8 cellular contexts compared by ENCODE assay signal in genomic region chr1:10941891-10942541, GRCh38.
DNase-seq lines count a peak whose midpoint lies in the region; ATAC-seq, FAIRE-seq and TF ChIP-seq lines count a peak whose summit lies in the region.

No MANE protein-coding gene starts in this region.

- H3K9ac ChIP-seq in skeletal muscle satellite cell (ENCODE audit: low read depth, low read length), result no peak overlapping the region

- FAIRE-seq in GM12891 (lab: Jason Lieb, UNC) (peak; percentile 47), RCC 7860 (lab: Jason Lieb, UNC) (no peak)

- H3K4me2 ChIP-seq in skeletal muscle satellite cell (ENCODE audit: low read length), result peak overlapping the region; percentile 68

- peaks cover 6% of the 10 kb centered on the region for H3K4me1 ChIP-seq in skeletal muscle satellite cell (ENCODE audit: control insufficient read depth, insufficient read depth, low read length)

- H3K4me3 ChIP-seq in skeletal muscle satellite cell (ENCODE audit: low read length), result peak overlapping the region; percentile 35

- intact Hi-C loops in left ventricle myocardium superior (cut with micrococcal nuclease), result no loop called here

- in situ Hi-C loops in ACHN (cut with HindIII; ENCODE audit: low pct_ligation_motif_present, low pct_unique_long_range_greater_than_20kb, low sequenced_read_pairs), result no loop called here

- H3K9me3 ChIP-seq in skeletal muscle satellite cell (replicated peaks; ENCODE audit: low read length), result no peaks in the 10 kb centered on the region

- TF ChIP-seq POLR2A in GM12891 (IDR thresholded peaks at IDR 0.05; ENCODE audit: low read depth, low read length), result no peak

- peak; percentile 41 for DNase-seq in ACHN
- DNase-seq in GM12891 (ENCODE audit: insufficient read length, low spot score), result peak; percentile 71
- peak; percentile 14 for DNase-seq in RCC 7860 (ENCODE audit: low spot score)
- DNase-seq in activated naive CD4-positive, alpha-beta T cell (lab: John Stamatoyannopoulos, UW), result peak; percentile 46 to 57 (median 54)
- DNase-seq in left ventricle myocardium superior, result peak; percentile 73
- DNase-seq in NCI-H187 (lab: John Stamatoyannopoulos, UW), result no peak

- ATAC-seq in left ventricle myocardium superior, result peak; percentile 40
- no peak for ATAC-seq in HG02970 (IDR thresholded peaks at IDR 0.05; ENCODE audit: low FRiP score, unreplicated experiment)

- H3K36me3 ChIP-seq in skeletal muscle satellite cell (ENCODE audit: insufficient read depth, low read length), result no peaks in the 10 kb centered on the region

- H3K27me3 ChIP-seq in skeletal muscle satellite cell (ENCODE audit: control insufficient read depth, insufficient read depth, low read length), result peaks cover 39% of the 10 kb centered on the region

TF ChIP-seq in GM12891, 5 proteins besides CTCF, POLR2A, EP300 and RAD21:
- TF ChIP-seq POU2F2 (IDR thresholded peaks at IDR 0.05; ENCODE audit: low read depth, low read length) (no peak), SPI1 (IDR thresholded peaks at IDR 0.05; ENCODE audit: low read depth, low read length) (no peak), TAF1 (IDR thresholded peaks at IDR 0.05; ENCODE audit: low read depth, low read length) (no peak)
TF ChIP-seq in GM12891: peak in this region for 0.

Comparison
In these comparisons a context has a peak if more than half of its experiments do, and no peak if none do; other contexts are left out.
1. DNase-seq: peak in ACHN (single experiment), GM12891 (single experiment), RCC 7860 (single experiment), activated naive CD4-positive, alpha-beta T cell (4 of 4) and left ventricle myocardium superior (single experiment); none in NCI-H187 (0 of 2).